Comparison of ENCODE assay signal across 8 cellular contexts in the genomic region with DNA sequence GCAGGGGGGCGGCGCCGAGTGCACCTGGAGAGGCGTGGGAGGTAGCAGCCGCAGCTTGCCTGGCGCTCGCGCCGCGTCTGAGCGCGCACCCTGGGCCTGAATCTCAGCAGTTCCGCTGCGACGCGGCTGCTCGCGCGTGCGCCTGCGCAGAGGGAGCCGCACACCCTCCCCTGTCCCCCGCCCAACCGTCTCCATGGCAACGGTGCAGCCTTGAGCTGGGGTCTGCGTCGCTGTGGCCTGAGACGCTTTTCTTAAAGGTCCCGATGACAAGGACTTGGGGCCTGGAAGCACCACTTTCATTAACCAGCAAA. TPM values are rescaled to one million over a fixed set of nuclear protein-coding genes. Genes with fewer than 3 reads are reported as not detected.
DNase-seq lines count a peak whose midpoint lies in the region; ATAC-seq and FAIRE-seq lines count a peak whose summit lies in the region.

A gene with protein sequence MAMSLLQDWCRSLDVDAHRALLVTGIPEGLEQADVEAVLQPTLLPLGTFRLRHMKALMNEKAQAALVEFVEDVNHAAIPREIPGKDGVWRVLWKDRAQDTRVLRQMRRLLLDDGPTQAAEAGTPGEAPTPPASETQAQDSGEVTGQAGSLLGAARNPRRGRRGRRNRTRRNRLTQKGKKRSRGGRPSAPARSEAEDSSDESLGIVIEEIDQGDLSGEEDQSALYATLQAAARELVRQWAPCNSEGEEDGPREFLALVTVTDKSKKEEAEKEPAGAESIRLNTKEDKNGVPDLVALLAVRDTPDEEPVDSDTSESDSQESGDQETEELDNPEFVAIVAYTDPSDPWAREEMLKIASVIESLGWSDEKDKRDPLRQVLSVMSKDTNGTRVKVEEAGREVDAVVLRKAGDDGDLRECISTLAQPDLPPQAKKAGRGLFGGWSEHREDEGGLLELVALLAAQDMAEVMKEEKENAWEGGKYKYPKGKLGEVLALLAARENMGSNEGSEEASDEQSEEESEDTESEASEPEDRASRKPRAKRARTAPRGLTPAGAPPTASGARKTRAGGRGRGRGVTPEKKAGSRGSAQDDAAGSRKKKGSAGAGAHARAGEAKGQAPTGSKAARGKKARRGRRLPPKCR (minus strand): TSS at position 79 of the 311 bp plus-strand sequence. CDS start 402 bp downstream, outside the sequence.

- H3K27ac Mint-ChIP-seq in CD4-positive, alpha-beta memory T cell = peak within 1 kb of the TSS in 1 of 7 donors; percentile 48
- H3K27ac Mint-ChIP-seq in activated naive CD8-positive, alpha-beta T cell treated with anti-CD3 and anti-CD28 coated beads for 36 hours = peak within 1 kb of the TSS; percentile 7

- H3K4me1 Mint-ChIP-seq in CD4-positive, alpha-beta memory T cell = peaks cover 5 to 26% (median 15%) of the 10 kb centered on the region in 4 donors
- peaks cover 10% of the 10 kb centered on the region for H3K4me1 Mint-ChIP-seq in activated naive CD8-positive, alpha-beta T cell treated with anti-CD3 and anti-CD28 coated beads for 36 hours

- H3K27ac ChIP-seq in CD4-positive, alpha-beta memory T cell (ENCODE audit: low read depth, low read length) = no peak within 1 kb of the TSS
- H3K27ac ChIP-seq in small intestine (ENCODE audit: low read depth in 1 of 2, low read length in 1 of 2) = no peak within 1 kb of the TSS

- ATAC-seq in left ventricle myocardium superior (peak; percentile 67), HG03135 (IDR thresholded peaks at IDR 0.05; ENCODE audit: unreplicated experiment) (no peak)

- POLR2A ChIA-PET in CD4-positive, alpha-beta memory T cell (lab: Charles Lee; ENCODE audit: partially characterized antibody) = no interaction called here

- DNase-seq in CD4-positive, alpha-beta memory T cell = peak in 2 of 5 donors; percentile 44 to 46
- DNase-seq in NCI-H2107 (lab: John Stamatoyannopoulos, UW) (peak; percentile 76), left ventricle myocardium superior (peak; percentile 85), putamen (ENCODE audit: low spot score) (peak; percentile 91), RKO (ENCODE audit: low spot score) (no peak), small intestine (no peak)
- DNase-seq in activated naive CD8-positive, alpha-beta T cell treated with anti-CD3 and anti-CD28 coated beads for 36 hours = peak; percentile 61

- peaks cover 21 to 40% of the 10 kb centered on the region in 2 donors for H3K27me3 Mint-ChIP-seq in CD4-positive, alpha-beta memory T cell
- H3K27me3 Mint-ChIP-seq in activated naive CD8-positive, alpha-beta T cell treated with anti-CD3 and anti-CD28 coated beads for 36 hours = peaks cover 58% of the 10 kb centered on the region

- no peak for FAIRE-seq in small intestine (lab: Jason Lieb, UNC)

- H3K9me3 ChIP-seq in CD4-positive, alpha-beta memory T cell (ENCODE audit: control insufficient read depth in 1 of 2, low read length in 2 of 2) = no peaks in the 10 kb centered on the region
- no peaks in the 10 kb centered on the region for H3K9me3 ChIP-seq in small intestine (ENCODE audit: control insufficient read depth, low read depth)

- peak within 1 kb of the TSS; percentile 46 to 84 (median 80) for H3K4me3 Mint-ChIP-seq in CD4-positive, alpha-beta memory T cell
- H3K4me3 Mint-ChIP-seq in activated naive CD8-positive, alpha-beta T cell treated with anti-CD3 and anti-CD28 coated beads for 36 hours = peak within 1 kb of the TSS; percentile 66

- CTCF ChIA-PET in CD4-positive, alpha-beta memory T cell (lab: Charles Lee; ENCODE audit: partially characterized antibody) = no interaction called here

- peaks cover 22% of the 10 kb centered on the region for H3K4me1 ChIP-seq in CD4-positive, alpha-beta memory T cell (ENCODE audit: insufficient read depth, low read length)
- H3K4me1 ChIP-seq in small intestine (ENCODE audit: control insufficient read depth in 2 of 2, insufficient read depth in 1 of 2, low read depth in 1 of 2, low read length in 1 of 2) = no peaks in the 10 kb centered on the region

- WGBS in small intestine, 3 donors = 4 to 8% (median 8%) methylated on average over 25 to 29 of the region's 29 CpGs

- H3K36me3 ChIP-seq in CD4-positive, alpha-beta memory T cell (ENCODE audit: insufficient read depth, low read length) = no peaks in the 10 kb centered on the region
- H3K36me3 ChIP-seq in small intestine (ENCODE audit: control insufficient read depth in 2 of 2, insufficient read depth in 2 of 2, low read length in 2 of 2) = no peaks in the 10 kb centered on the region

- no peaks in the 10 kb centered on the region for H3K9me3 Mint-ChIP-seq in CD4-positive, alpha-beta memory T cell
- no peaks in the 10 kb centered on the region for H3K9me3 Mint-ChIP-seq in activated naive CD8-positive, alpha-beta T cell treated with anti-CD3 and anti-CD28 coated beads for 36 hours

- H3K27me3 ChIP-seq in CD4-positive, alpha-beta memory T cell (ENCODE audit: insufficient read depth, low read length) = peaks cover 17% of the 10 kb centered on the region
- peaks cover 8 to 29% of the 10 kb centered on the region in 2 donors for H3K27me3 ChIP-seq in small intestine (ENCODE audit: control insufficient read depth in 2 of 2, insufficient read depth in 2 of 2, low read length in 2 of 2)

- H3K36me3 Mint-ChIP-seq in CD4-positive, alpha-beta memory T cell = no peaks in the 10 kb centered on the region
- H3K36me3 Mint-ChIP-seq in activated naive CD8-positive, alpha-beta T cell treated with anti-CD3 and anti-CD28 coated beads for 36 hours = no peaks in the 10 kb centered on the region

- no peak within 1 kb of the TSS for H3K4me3 ChIP-seq in CD4-positive, alpha-beta memory T cell (ENCODE audit: low read length in 2 of 2)
- H3K4me3 ChIP-seq in small intestine (ENCODE audit: low read depth in 1 of 2, low read length in 2 of 2) = no peak within 1 kb of the TSS

- intact Hi-C loops in CD4-positive, alpha-beta memory T cell (cut with micrococcal nuclease) = no loop called here
- intact Hi-C loops in left ventricle myocardium superior (cut with micrococcal nuclease) = no loop called here

RNA-seq across cellular contexts. Expression of the gene that starts here (rescaled TPM):
- total RNA-seq in CD4-positive, alpha-beta memory T cell = 1 to 10 TPM; 1.2 TPM
- under 1 TPM; 0.24 to 0.34 TPM for polyA plus RNA-seq in CD4-positive, alpha-beta memory T cell
- total RNA-seq in activated naive CD8-positive, alpha-beta T cell treated with anti-CD3 and anti-CD28 coated beads for 36 hours = under 1 TPM; 0.21 to 0.26 TPM
- total RNA-seq in left ventricle myocardium superior = 0.89 TPM
- polyA plus RNA-seq in small intestine = 1 to 10 TPM in 1 of 3 donors, not detected in 2; 1.3 TPM

Comparison
In these comparisons a context has a peak if more than half of its experiments do, and no peak if none do; other contexts are left out.
1. Peak in DNase-seq in activated naive CD8-positive, alpha-beta T cell treated with anti-CD3 and anti-CD28 coated beads for 36 hours; RNA of the gene not detected or under 1 TPM.
2. Peak in DNase-seq and ATAC-seq in left ventricle myocardium superior; RNA of the gene not detected or under 1 TPM.
3. DNase-seq: peak in NCI-H2107 (single experiment) and putamen (single experiment); none in RKO (single experiment) and small intestine (single experiment).